Comparison of ENCODE assay signal across 1 cellular context in the genomic region with DNA sequence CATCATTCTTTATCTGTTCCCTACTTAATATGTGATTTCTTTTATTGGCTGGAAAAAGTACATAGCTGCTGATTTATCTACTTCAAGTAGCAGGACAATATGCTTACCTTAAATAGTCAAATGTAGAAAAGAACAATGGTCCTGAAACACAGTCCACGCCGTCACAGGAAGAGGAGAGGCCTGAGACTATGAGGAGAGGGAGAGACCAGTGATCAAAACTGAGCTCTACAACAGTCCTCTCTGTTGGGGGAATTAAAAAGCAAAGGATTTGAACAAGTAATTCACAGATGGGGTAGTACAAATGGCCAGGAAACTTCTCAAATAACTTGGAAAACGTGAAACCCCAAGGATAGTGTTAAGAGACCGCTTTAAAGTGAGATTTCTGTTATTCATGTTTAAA.
TF ChIP-seq lines count a peak whose summit lies in the region.

No MANE protein-coding gene starts in this region.

TF ChIP-seq in H1, 55 proteins besides CTCF, POLR2A, EP300 and RAD21:
- TF ChIP-seq BRCA1 (IDR thresholded peaks at IDR 0.05; ENCODE audit: low read depth, low read length) (no peak), ASH2L (IDR thresholded peaks at IDR 0.05; ENCODE audit: low read length) (no peak), HDAC2 (IDR thresholded peaks at IDR 0.05; ENCODE audit: borderline replicate concordance in 1 of 2, low read depth in 2 of 2, low read length in 2 of 2) (no peak), KDM4A (IDR thresholded peaks at IDR 0.05; ENCODE audit: low read depth, low read length, severe bottlenecking) (no peak), ZNF274 (IDR thresholded peaks at IDR 0.05; ENCODE audit: borderline replicate concordance, extremely low read depth, low read length) (no peak)
